ENCODE assay signal across 23 cellular contexts in genomic region chr14:102736956-102737355, GRCh38.
"Had no signal": no experiment of that assay in that cellular context is flagged by ENCODE, and none has a peak within 500 bp of the region (broad histone marks: within the 10 kb centered on the region; RNA-seq: fewer than 3 reads in every experiment).

No MANE protein-coding gene starts in this region.

- H3K27ac ChIP-seq: dorsolateral prefrontal cortex, epithelial cell of prostate, foreskin keratinocyte, parathyroid adenoma, stomach, thoracic aorta, transverse colon had no signal

- H3K4me3 ChIP-seq: dorsolateral prefrontal cortex, lung, stomach, thoracic aorta, transverse colon had no signal

- H3K4me3 Mint-ChIP-seq: immature natural killer cell; naive thymus-derived CD4-positive, alpha-beta T cell had no signal

- H3K4me1 Mint-ChIP-seq: immature natural killer cell; naive thymus-derived CD4-positive, alpha-beta T cell had no signal

- H2AFZ ChIP-seq: parathyroid adenoma had no signal

- H3K27me3 ChIP-seq: dorsolateral prefrontal cortex, foreskin keratinocyte, stomach, transverse colon had no signal

- FAIRE-seq: kidney had no signal

- DNase-seq: central memory CD4-positive, alpha-beta T cell; cortex of kidney; dorsolateral prefrontal cortex; effector memory CD4-positive, alpha-beta T cell; foreskin keratinocyte; immature natural killer cell; kidney; left cardiac atrium; left ventricle myocardium superior; mesendoderm; naive thymus-derived CD4-positive, alpha-beta T cell; nucleus accumbens; stimulated activated CD4-positive, alpha-beta T cell treated with anti-CD3 and anti-CD28 coated beads, Interleukin-2, amount 100 ng/mL, for 24 hours; stimulated activated CD4-positive, alpha-beta T cell treated with anti-CD3 and anti-CD28 coated beads, Interleukin-4, amount 100 ng/mL, for 4 hours; stimulated activated naive CD4-positive, alpha-beta T cell; stomach; substantia nigra; transverse colon had no signal

- H3K36me3 ChIP-seq: thoracic aorta, transverse colon had no signal

- H3K27me3 Mint-ChIP-seq: naive thymus-derived CD4-positive, alpha-beta T cell had no signal

- H3K79me2 ChIP-seq: parathyroid adenoma had no signal

- H3K4me1 ChIP-seq: foreskin keratinocyte, parathyroid adenoma, stomach, transverse colon had no signal

- H3K27ac Mint-ChIP-seq: immature natural killer cell had no signal

- H3K9ac ChIP-seq: parathyroid adenoma had no signal

- ATAC-seq: foreskin keratinocyte; left cardiac atrium; left ventricle myocardium superior; naive thymus-derived CD4-positive, alpha-beta T cell; sciatic nerve had no signal
